8 cellular contexts compared by ENCODE assay signal in the genomic region with DNA sequence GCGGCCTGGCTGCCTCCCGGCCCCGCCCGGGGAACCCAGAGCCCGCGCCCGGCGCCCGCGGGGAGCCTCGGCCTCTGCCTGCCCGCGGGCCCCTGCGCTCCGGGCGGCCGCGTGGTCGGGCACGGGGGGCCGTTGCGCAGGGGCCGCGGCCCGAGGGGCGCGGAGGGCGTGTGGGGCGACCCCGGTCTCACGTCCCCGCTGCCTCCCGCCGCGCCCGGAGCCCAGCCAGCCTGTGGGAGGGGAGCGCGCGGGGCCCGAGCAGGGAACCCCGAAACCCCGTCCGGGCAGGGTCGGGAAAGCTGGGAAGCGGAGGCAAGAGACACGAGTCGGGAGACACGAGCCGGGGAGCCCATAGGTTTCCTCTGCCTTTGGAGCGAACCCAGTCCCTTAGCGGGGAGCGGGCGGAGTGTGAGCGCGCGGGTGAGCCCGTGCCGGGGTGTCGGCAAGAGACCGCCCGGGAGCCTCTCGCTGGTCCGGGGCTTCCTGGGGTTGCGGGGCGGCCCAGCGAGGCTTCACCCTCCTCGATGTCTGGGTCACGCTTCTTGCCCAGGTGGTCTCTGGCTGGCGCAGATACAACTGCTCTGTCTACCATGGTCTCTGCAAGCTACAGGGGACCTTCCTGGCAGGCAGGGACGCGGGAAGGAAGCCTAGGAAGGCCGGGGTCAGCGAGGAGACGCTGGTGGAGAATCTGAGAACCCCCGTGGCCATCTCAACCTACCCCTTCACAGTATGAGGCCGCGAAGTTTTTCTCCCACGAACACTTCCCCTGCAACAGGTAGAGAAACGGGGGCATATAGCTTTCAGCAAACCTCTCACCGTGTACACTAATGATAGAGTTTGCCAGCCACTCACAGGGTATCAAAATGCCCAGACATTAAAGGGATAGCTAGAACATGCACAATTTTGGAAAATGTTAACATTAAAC. TPM values are rescaled to one million over a fixed set of nuclear protein-coding genes. Genes with fewer than 3 reads are reported as not detected.
A peak's percentile ranks its signal among the peaks of the same experiment; 100 is the strongest.
DNase-seq lines count a peak whose midpoint lies in the region; ATAC-seq, FAIRE-seq and TF ChIP-seq lines count a peak whose summit lies in the region.

No MANE protein-coding gene starts in this region.

- DNase-seq in AG08395 (ENCODE audit: low spot score) (peak; percentile 41), OCI-LY7 (ENCODE audit: low spot score) (peak; percentile 48), mesothelial cell of epicardium (ENCODE audit: low spot score in 2 of 2, unreplicated experiment in 2 of 2) (peak in 1 of 2 experiments; percentile 54), urothelium cell line (ENCODE audit: low spot score) (peak; percentile 43), HuH-7 (ENCODE audit: low spot score) (no peak), activated gamma-delta T cell (lab: John Stamatoyannopoulos, UW) (no peak)

- H2AFZ ChIP-seq in OCI-LY7 (ENCODE audit: low read length) = no peak overlapping the region

- peaks cover 67% of the 10 kb centered on the region for H3K4me1 ChIP-seq in OCI-LY7 (ENCODE audit: insufficient read depth, low read length, poor library complexity, severe bottlenecking)

- no peaks in the 10 kb centered on the region for H3K9me2 ChIP-seq in OCI-LY7 (ENCODE audit: insufficient read depth, low read length)

- peaks cover 92% of the 10 kb centered on the region for H3K79me2 ChIP-seq in OCI-LY7 (ENCODE audit: insufficient read depth, low read depth, low read length)

- BruUV-seq in OCI-LY7 (replicated peaks; lab: Mats Ljungman, UMichigan) = no TSS peak

- peak overlapping the region; percentile 94 for H3K4me2 ChIP-seq in OCI-LY7 (ENCODE audit: low read length)

- peaks cover 88% of the 10 kb centered on the region for H3K27me3 Mint-ChIP-seq in mesothelial cell of epicardium (ENCODE audit: low read depth)

- ATAC-seq in GM19397 (IDR thresholded peaks at IDR 0.05; ENCODE audit: unreplicated experiment) = peak; percentile 10

- intact Hi-C loops in OCI-LY7 (cut with micrococcal nuclease; ENCODE audit: unreplicated experiment) = no loop called here

- peaks cover 4% of the 10 kb centered on the region for H3K4me1 Mint-ChIP-seq in mesothelial cell of epicardium

- peaks cover 79% of the 10 kb centered on the region for H3K36me3 ChIP-seq in OCI-LY7 (ENCODE audit: insufficient read depth, low read length)

- peak overlapping the region; percentile 99 for H3K27ac ChIP-seq in OCI-LY7 (ENCODE audit: low read depth, low read length, poor library complexity, severe bottlenecking)
- peak overlapping the region; percentile 14 for H3K27ac ChIP-seq in cingulate gyrus (ENCODE audit: low read depth, low read length)

- CTCF ChIA-PET in OCI-LY7 (lab: Charles Lee; ENCODE audit: unreplicated experiment) = interaction anchor here (0.5 to 1.7 kb wide), 6 partner anchors 8 to 749 kb away, joined by 3 to 6 read pairs (median 4); no protein-coding TSS in a partner anchor

- no peaks in the 10 kb centered on the region for H3K9me3 ChIP-seq in OCI-LY7 (ENCODE audit: low read length)

- FAIRE-seq in urothelium cell line (lab: Jason Lieb, UNC) = no peak

- no peaks in the 10 kb centered on the region for H4K20me1 ChIP-seq in OCI-LY7 (ENCODE audit: insufficient read depth, low read length)

- H3K36me3 Mint-ChIP-seq in mesothelial cell of epicardium = no peaks in the 10 kb centered on the region

- POLR2A ChIA-PET in OCI-LY7 (lab: Charles Lee) = interaction anchor here (0.6 to 8.9 kb wide), 8 partner anchors 9 to 1413 kb away, joined by 3 to 134 read pairs (median 5); no protein-coding TSS in a partner anchor

- H3K9me3 Mint-ChIP-seq in mesothelial cell of epicardium = no peaks in the 10 kb centered on the region

- TF ChIP-seq CTCF in OCI-LY7 (conservative IDR thresholded peaks at IDR 0.05; ENCODE audit: low read length) (no peak), mesothelial cell of epicardium (IDR thresholded peaks at IDR 0.05; ENCODE audit: unreplicated experiment) (no peak)

- H3K4me3 Mint-ChIP-seq in mesothelial cell of epicardium = peak overlapping the region; percentile 49

- no peak overlapping the region for H3K27ac Mint-ChIP-seq in mesothelial cell of epicardium

- H3K4me3 ChIP-seq in OCI-LY7 (ENCODE audit: low read depth, low read length, poor library complexity, severe bottlenecking) = peak overlapping the region; percentile 91

RNA-seq across cellular contexts. Expression of a gene that starts 0.6 kb away (rescaled TPM):
- 74.2 and 92.3 TPM in 2 replicates for total RNA-seq in OCI-LY7 (2014; rRNA removed; shearing (Covaris generic))
- total RNA-seq in OCI-LY7 (2022) = 219 and 233 TPM in 2 replicates
- 1.4 to 2.3 TPM (median 2.0 TPM) in 3 replicates for total RNA-seq in mesothelial cell of epicardium

RNA-seq across cellular contexts. Expression of a gene that starts 40.1 kb away (rescaled TPM):
- not detected in 2 replicates for total RNA-seq in OCI-LY7 (2014; rRNA removed; shearing (Covaris generic))
- total RNA-seq in OCI-LY7 (2022) (not detected in 2 replicates), mesothelial cell of epicardium (not detected in 3 replicates)

Comparison
In these comparisons a context has a peak if more than half of its experiments do, and no peak if none do; other contexts are left out.
1. DNase-seq: peak in AG08395 (single experiment), OCI-LY7 (single experiment) and urothelium cell line (single experiment); none in HuH-7 (single experiment) and activated gamma-delta T cell (single experiment).
2. RNA of a gene that starts 0.6 kb away (total RNA-seq): 74.2 to 233 TPM in OCI-LY7; 1.4 to 2.3 TPM in mesothelial cell of epicardium; every median in the first group is over 10 times any median in the second.